In the genomic region with DNA sequence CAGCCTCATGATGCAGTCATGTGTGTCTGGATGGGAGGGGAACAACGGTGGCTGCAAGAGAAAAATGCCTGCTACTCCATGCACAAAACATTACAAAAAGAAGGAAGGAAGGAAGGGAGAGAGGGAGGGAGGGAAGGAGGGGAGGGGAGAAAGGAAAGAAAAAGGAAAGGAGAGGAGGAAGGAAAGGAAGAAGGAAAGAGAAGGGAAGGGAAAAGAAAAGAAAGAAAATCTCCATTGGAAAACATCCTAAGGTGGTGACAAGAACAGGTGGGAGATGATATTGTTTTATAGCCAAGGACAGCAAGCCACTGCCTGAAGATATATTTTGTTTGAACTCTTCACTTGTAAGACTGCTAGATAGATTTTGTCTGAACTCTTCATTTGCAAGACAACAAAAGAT, we compare ENCODE assay signal across 20 cellular contexts.
DNase-seq lines count a peak whose midpoint lies in the region; ATAC-seq, FAIRE-seq and TF ChIP-seq lines count a peak whose summit lies in the region.
"Had no signal": no experiment of that assay in that cellular context is flagged by ENCODE, and none has a peak within 500 bp of the region (broad histone marks: within the 10 kb centered on the region; RNA-seq: fewer than 3 reads in every experiment).

No MANE protein-coding gene starts in this region.

- H3K4me3 ChIP-seq in HepG2 (replicated peaks in 1 of 3; ENCODE audit: insufficient read depth in 1 of 3, low read depth in 2 of 3, low read length in 3 of 3), result no peak overlapping the region
- H3K4me3 ChIP-seq in right lobe of liver, result no peak overlapping the region
- H3K4me3 ChIP-seq in HEK293 (ENCODE audit: low read depth, low read length), result no peak overlapping the region
- no peak overlapping the region for H3K4me3 ChIP-seq in smooth muscle cell
- H3K4me3 ChIP-seq: BLaER1 treated with 17β-estradiol and CSF1 and Interleukin-3, amounts not matched to agents 10 nM and 100 nM had no signal

- no peaks in the 10 kb centered on the region for H3K36me3 Mint-ChIP-seq in activated CD8-positive, alpha-beta T cell treated with anti-CD3 and anti-CD28 coated beads, Interleukin-2, amount 10 ng/mL, durations not matched to agents 7 days and 5 days (ENCODE audit: low read depth)
- H3K36me3 Mint-ChIP-seq: CD8-positive, alpha-beta T cell had no signal

- no peak for FAIRE-seq in HepG2 (lab: Jason Lieb, UNC)
- FAIRE-seq: A204.1, D721Med, G401.6, GM19239 had no signal

- no peaks in the 10 kb centered on the region for H3K4me1 Mint-ChIP-seq in activated CD8-positive, alpha-beta T cell treated with anti-CD3 and anti-CD28 coated beads, Interleukin-2, amount 10 ng/mL, durations not matched to agents 7 days and 5 days (ENCODE audit: low read depth)
- H3K4me1 Mint-ChIP-seq: B cell had no signal

- ATAC-seq in HepG2, result no peak
- no peak for ATAC-seq in right lobe of liver
- no peak for ATAC-seq in activated CD8-positive, alpha-beta T cell treated with anti-CD3 and anti-CD28 coated beads, Interleukin-2, amount 10 ng/mL, durations not matched to agents 7 days and 5 days
- ATAC-seq: CD8-positive, alpha-beta T cell had no signal

- TF ChIP-seq EP300 in HepG2 (IDR thresholded peaks at IDR 0.05; ENCODE audit: low read depth in 2 of 2, low read length in 2 of 2), result no peak
- no peak for TF ChIP-seq EP300 in HepG2 (CRISPR knock-in tag; IDR thresholded peaks at IDR 0.05; ENCODE audit: borderline replicate concordance)

- WGBS in HepG2 (ENCODE audit: low lambda C conversion rate), result 6% methylated on average over 1 of the region's 1 CpG
- 13% methylated on average over 1 of the region's 1 CpG for WGBS in right lobe of liver (ENCODE audit: insufficient coverage, low coverage, low lambda C conversion rate, missing lambda C conversion rate)
- WGBS in smooth muscle cell (ENCODE audit: low lambda C conversion rate), result 45% methylated on average over 1 of the region's 1 CpG

- H3K27me3 ChIP-seq in HepG2 (ENCODE audit: control insufficient read depth in 1 of 2, insufficient read depth in 2 of 2, low read length in 2 of 2) (no peaks in the 10 kb centered on the region; a peak in 1 of 5 replicates), right lobe of liver (no peaks in the 10 kb centered on the region), smooth muscle cell (ENCODE audit: low read depth) (no peaks in the 10 kb centered on the region)

- POLR2A ChIA-PET in HepG2 (lab: Yijun Ruan, JAX) (no interaction called here), HEK293 (lab: Yijun Ruan, JAX) (no interaction called here)
- POLR2A ChIA-PET in activated CD8-positive, alpha-beta T cell treated with anti-CD3 and anti-CD28 coated beads, Interleukin-2, amount 10 ng/mL, durations not matched to agents 7 days and 5 days (lab: Charles Lee), result no interaction called here

- no peak for TF ChIP-seq POLR2A in HepG2 (IDR thresholded peaks at IDR 0.05; ENCODE audit: insufficient read depth in 1 of 2, low read depth in 2 of 2, low read length in 2 of 2)
- no peak for TF ChIP-seq POLR2A in right lobe of liver (IDR thresholded peaks at IDR 0.05)

- H3K4me3 Mint-ChIP-seq in activated CD8-positive, alpha-beta T cell treated with anti-CD3 and anti-CD28 coated beads, Interleukin-2, amount 10 ng/mL, durations not matched to agents 7 days and 5 days, result no peak overlapping the region
- H3K4me3 Mint-ChIP-seq: B cell; CD4-positive, alpha-beta T cell; CD8-positive, alpha-beta T cell had no signal

- in situ Hi-C loops in HepG2 (cut with HindIII; ENCODE audit: extremely low pct_ligation_motif_present, low pct_unique_long_range_greater_than_20kb), result no loop called here

- BruUV-seq in HepG2 (replicated peaks; lab: Mats Ljungman, UMichigan), result no TSS peak

- TF ChIP-seq CTCF in HepG2 (CRISPR knock-in tag; IDR thresholded peaks at IDR 0.05) (no peak), right lobe of liver (IDR thresholded peaks at IDR 0.05) (no peak), HEK293 (tag by site-specific recombination; IDR thresholded peaks at IDR 0.05) (no peak), smooth muscle cell (IDR thresholded peaks at IDR 0.05; ENCODE audit: borderline replicate concordance, insufficient read depth, poor library complexity, severe bottlenecking) (no peak)

- TF ChIP-seq RAD21 in HepG2 (CRISPR knock-in tag; IDR thresholded peaks at IDR 0.05), result no peak

- intact Hi-C loops in HepG2 (cut with micrococcal nuclease; ENCODE audit: unreplicated experiment), result no loop called here
- intact Hi-C loops in right lobe of liver (cut with DNase I), result no loop called here

- H3K27ac ChIP-seq in HepG2 (ENCODE audit: extremely low read length, insufficient read depth, low read length), result no peak overlapping the region
- no peak overlapping the region for H3K27ac ChIP-seq in right lobe of liver
- H3K27ac ChIP-seq in HEK293 (ENCODE audit: extremely low read depth, low read depth, low read length), result no peak overlapping the region
- no peak overlapping the region for H3K27ac ChIP-seq in smooth muscle cell (ENCODE audit: low read depth)
- H3K27ac ChIP-seq: BLaER1 treated with 17β-estradiol and CSF1 and Interleukin-3, amounts not matched to agents 10 nM and 100 nM had no signal

- H3F3A ChIP-seq in smooth muscle cell (ENCODE audit: low read depth), result no peaks in the 10 kb centered on the region

- H3K27ac Mint-ChIP-seq in activated CD8-positive, alpha-beta T cell treated with anti-CD3 and anti-CD28 coated beads, Interleukin-2, amount 10 ng/mL, durations not matched to agents 7 days and 5 days, result no peak overlapping the region
- H3K27ac Mint-ChIP-seq: B cell; CD4-positive, alpha-beta T cell; CD8-positive, alpha-beta T cell had no signal

- CTCF ChIA-PET in HepG2 (lab: Yijun Ruan, JAX; ENCODE audit: low intra/inter-chr PET ratio, low total read pairs), result no interaction called here
- CTCF ChIA-PET in HEK293 (lab: Yijun Ruan, JAX), result interaction anchor here (0.7 kb wide), 1 partner anchor 339 kb away, joined by 3 read pairs; no protein-coding TSS in a partner anchor
- CTCF ChIA-PET in activated CD8-positive, alpha-beta T cell treated with anti-CD3 and anti-CD28 coated beads, Interleukin-2, amount 10 ng/mL, durations not matched to agents 7 days and 5 days (lab: Charles Lee), result no interaction called here

- H3K9me3 ChIP-seq in HepG2 (ENCODE audit: low read length) (no peaks in the 10 kb centered on the region), right lobe of liver (no peaks in the 10 kb centered on the region), HEK293 (ENCODE audit: control insufficient read depth, insufficient read depth, low read depth, low read length) (no peaks in the 10 kb centered on the region), smooth muscle cell (replicated peaks; ENCODE audit: low read depth) (no peaks in the 10 kb centered on the region)
- H3K9me3 ChIP-seq: BLaER1 treated with 17β-estradiol and CSF1 and Interleukin-3, amounts not matched to agents 10 nM and 100 nM; Caco-2 had no signal

- H3K9me3 Mint-ChIP-seq in activated CD8-positive, alpha-beta T cell treated with anti-CD3 and anti-CD28 coated beads, Interleukin-2, amount 10 ng/mL, durations not matched to agents 7 days and 5 days (ENCODE audit: insufficient read depth), result no peaks in the 10 kb centered on the region
- H3K9me3 Mint-ChIP-seq: CD4-positive, alpha-beta T cell; CD8-positive, alpha-beta T cell had no signal

- H4K20me1 ChIP-seq in HepG2 (ENCODE audit: insufficient read depth, low read length) (no peaks in the 10 kb centered on the region), smooth muscle cell (ENCODE audit: low read depth) (no peaks in the 10 kb centered on the region)
- H4K20me1 ChIP-seq: BLaER1 treated with 17β-estradiol and CSF1 and Interleukin-3, amounts not matched to agents 10 nM and 100 nM had no signal

- H3K4me1 ChIP-seq in HepG2 (ENCODE audit: insufficient read depth, low read length) (no peaks in the 10 kb centered on the region), right lobe of liver (no peaks in the 10 kb centered on the region), HEK293 (ENCODE audit: control insufficient read depth, insufficient read depth, low read length) (no peaks in the 10 kb centered on the region), smooth muscle cell (ENCODE audit: low read depth) (no peaks in the 10 kb centered on the region)

- no peak overlapping the region for H3K9ac ChIP-seq in HepG2 (ENCODE audit: insufficient read depth, low read depth, low read length)
- no peak overlapping the region for H3K9ac ChIP-seq in smooth muscle cell (ENCODE audit: low read depth)
- H3K9ac ChIP-seq: BLaER1 treated with 17β-estradiol and CSF1 and Interleukin-3, amounts not matched to agents 10 nM and 100 nM had no signal

- H3K27me3 Mint-ChIP-seq in activated CD8-positive, alpha-beta T cell treated with anti-CD3 and anti-CD28 coated beads, Interleukin-2, amount 10 ng/mL, durations not matched to agents 7 days and 5 days (ENCODE audit: low read depth), result peaks cover 17% of the 10 kb centered on the region
- H3K27me3 Mint-ChIP-seq: B cell; CD4-positive, alpha-beta T cell had no signal

- H2AFZ ChIP-seq in HepG2 (ENCODE audit: low read length), result no peak overlapping the region
- peak overlapping the region; percentile 6 for H2AFZ ChIP-seq in smooth muscle cell (ENCODE audit: low read depth)

- H3K4me2 ChIP-seq in HepG2 (ENCODE audit: low read depth, low read length) (no peak overlapping the region), smooth muscle cell (peak overlapping the region; percentile 5)
- H3K4me2 ChIP-seq: BLaER1 treated with 17β-estradiol and CSF1 and Interleukin-3, amounts not matched to agents 10 nM and 100 nM had no signal

- H3K36me3 ChIP-seq in HepG2 (replicated peaks in 1 of 2; ENCODE audit: control insufficient read depth in 1 of 2, insufficient read depth in 2 of 2, low read length in 2 of 2), result no peaks in the 10 kb centered on the region
- H3K36me3 ChIP-seq in right lobe of liver, result no peaks in the 10 kb centered on the region
- no peaks in the 10 kb centered on the region for H3K36me3 ChIP-seq in HEK293 (ENCODE audit: control insufficient read depth in 2 of 2, insufficient read depth in 1 of 2, low read length in 2 of 2)
- no peaks in the 10 kb centered on the region for H3K36me3 ChIP-seq in smooth muscle cell (ENCODE audit: low read depth)
- H3K36me3 ChIP-seq: BLaER1 treated with 17β-estradiol and CSF1 and Interleukin-3, amounts not matched to agents 10 nM and 100 nM had no signal

- DNase-seq in HepG2 (ENCODE audit: low spot score), result no peak
- DNase-seq in right lobe of liver, result no peak
- DNase-seq in smooth muscle cell (lab: John Stamatoyannopoulos, UW; ENCODE audit: unreplicated experiment), result no peak
- no peak for DNase-seq in activated CD8-positive, alpha-beta T cell treated with anti-CD3 and anti-CD28 coated beads, Interleukin-2, amount 10 ng/mL, durations not matched to agents 7 days and 5 days
- no peak for DNase-seq in NCI-H1092 treated with DMSO at 0.1 percent for 48 hours (lab: John Stamatoyannopoulos, UW)
- DNase-seq: 8988T; AML-193; Caco-2; Calu3; CD4-positive, alpha-beta T cell; CD8-positive, alpha-beta T cell; DMS79 treated with DMSO at 0.1 percent for 48 hours; GF-D8 had no signal

- no peaks in the 10 kb centered on the region for H3K79me2 ChIP-seq in HepG2 (ENCODE audit: insufficient read depth, low read length)
- H3K79me2 ChIP-seq in smooth muscle cell (ENCODE audit: low read depth), result no peaks in the 10 kb centered on the region

TF ChIP-seq in HepG2, 621 proteins besides CTCF, POLR2A, EP300 and RAD21 (continues in another document):
- TF ChIP-seq YEATS2 (CRISPR knock-in tag; IDR thresholded peaks at IDR 0.05; ENCODE audit: borderline replicate concordance), result no peak

TF ChIP-seq in HEK293, 187 proteins besides CTCF, POLR2A, EP300 and RAD21 (continues in another document):
- peak; percentile 68 for TF ChIP-seq PRDM1 (tag by site-specific recombination; IDR thresholded peaks at IDR 0.05)
